ENCODE assay signal across 2 cellular contexts in genomic region chr12:116381240-116381743, GRCh38.
TF ChIP-seq lines count a peak whose summit lies in the region.

No MANE protein-coding gene starts in this region.

TF ChIP-seq in IMR-90, 13 proteins besides CTCF, POLR2A, EP300 and RAD21:
- TF ChIP-seq MAZ (IDR thresholded peaks at IDR 0.05; ENCODE audit: borderline replicate concordance, low read depth, low read length) (no peak), CHD1 (IDR thresholded peaks at IDR 0.05; ENCODE audit: low read depth, low read length) (no peak), BHLHE40 (IDR thresholded peaks at IDR 0.05; ENCODE audit: low read depth, low read length) (no peak)

TF ChIP-seq in endothelial cell of umbilical vein, 7 proteins besides CTCF, POLR2A, EP300 and RAD21:
- TF ChIP-seq GATA2 (IDR thresholded peaks at IDR 0.05; ENCODE audit: insufficient read depth, insufficient read length, low read depth, low read length) (no peak), MYC (IDR thresholded peaks at IDR 0.05; ENCODE audit: low read depth, low read length) (no peak)
